In the genomic region with DNA sequence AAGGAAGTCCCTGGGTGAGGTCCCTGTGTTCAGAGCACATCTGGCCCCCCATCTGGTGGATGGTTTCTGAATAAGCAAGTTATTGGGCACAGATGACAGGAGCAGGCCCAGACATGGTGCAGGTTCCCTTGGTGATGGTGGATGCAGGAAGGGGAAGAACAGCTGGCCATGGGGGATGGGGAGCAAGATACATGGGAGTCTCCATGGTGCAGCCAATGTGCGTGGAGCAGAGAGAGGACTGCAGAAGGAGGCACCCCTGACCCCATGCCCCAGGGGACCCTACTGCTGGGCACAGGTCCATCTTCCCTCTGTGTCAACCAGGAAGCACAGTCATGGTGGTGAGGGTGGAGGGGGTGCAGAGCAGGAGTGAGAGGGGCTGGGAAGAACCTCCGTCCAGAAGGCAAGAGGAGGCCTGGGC, we compare ENCODE assay signal across 10 cellular contexts. TPM values are rescaled to one million over a fixed set of nuclear protein-coding genes. Genes with fewer than 3 reads are reported as not detected.
DNase-seq lines count a peak whose midpoint lies in the region; ATAC-seq and TF ChIP-seq lines count a peak whose summit lies in the region.
"Had no signal": no experiment of that assay in that cellular context is flagged by ENCODE, and none has a peak within 500 bp of the region (broad histone marks: within the 10 kb centered on the region; RNA-seq: fewer than 3 reads in every experiment).

No MANE protein-coding gene starts in this region.

- no peaks in the 10 kb centered on the region for H3K79me2 ChIP-seq in trophoblast cell (ENCODE audit: control insufficient read depth, insufficient read depth, low read length, poor library complexity)

- H3K27ac ChIP-seq in coronary artery (peak overlapping the region; percentile 69 to 82), trophoblast cell (ENCODE audit: low read depth, low read length) (no peak overlapping the region)
- H3K27ac ChIP-seq: uterus had no signal

- H2BK5ac ChIP-seq in trophoblast cell (ENCODE audit: low read depth, low read length, poor library complexity) = no peak overlapping the region

- ATAC-seq in GM21447 (IDR thresholded peaks at IDR 0.05; ENCODE audit: unreplicated experiment) = no peak
- ATAC-seq: activated T-cell treated with anti-CD3 and anti-CD28 coated beads, Interleukin-2, amount 50 U/mL, for 4 hours had no signal

- no peak for TF ChIP-seq CTCF in coronary artery (IDR thresholded peaks at IDR 0.05)

- H3K18ac ChIP-seq in trophoblast cell (ENCODE audit: low read length) = no peak overlapping the region

- peaks cover 0 to 4% of the 10 kb centered on the region in 2 experiments for H3K4me1 ChIP-seq in trophoblast cell (ENCODE audit: control insufficient read depth in 1 of 2, insufficient read depth in 2 of 2, low read length in 2 of 2)

- no peak overlapping the region for H3K9ac ChIP-seq in trophoblast cell (ENCODE audit: low read length)

- H4K12ac ChIP-seq in trophoblast cell (ENCODE audit: low read depth, low read length) = no peak overlapping the region

- no peak overlapping the region for H4K91ac ChIP-seq in trophoblast cell (ENCODE audit: low read depth, low read length)

- H2AK5ac ChIP-seq in trophoblast cell (ENCODE audit: low read length) = no peak overlapping the region

- H3K27me3 ChIP-seq in trophoblast cell (ENCODE audit: insufficient read depth, low read length) = no peaks in the 10 kb centered on the region
- H3K27me3 ChIP-seq: uterus had no signal

- H3K23ac ChIP-seq in trophoblast cell (ENCODE audit: low read length) = no peak overlapping the region

- no peak overlapping the region for H2AFZ ChIP-seq in trophoblast cell (ENCODE audit: insufficient read depth, low read length, poor library complexity)

- no peak overlapping the region for H2BK120ac ChIP-seq in trophoblast cell (ENCODE audit: insufficient read depth, low read length, poor library complexity)

- no peaks in the 10 kb centered on the region for H3K9me3 ChIP-seq in trophoblast cell (ENCODE audit: insufficient read depth, low read depth, low read length)
- H3K9me3 ChIP-seq: uterus had no signal

- H3K14ac ChIP-seq in trophoblast cell (ENCODE audit: low read length) = no peak overlapping the region

- H3K4me3 ChIP-seq in coronary artery (no peak overlapping the region), trophoblast cell (ENCODE audit: low read depth, low read length) (peak overlapping the region; percentile 50)
- H3K4me3 ChIP-seq: uterus had no signal

- H3K4ac ChIP-seq in trophoblast cell (ENCODE audit: low read depth, low read length) = no peak overlapping the region

- no peak overlapping the region for H4K8ac ChIP-seq in trophoblast cell (ENCODE audit: low read depth, low read length)

- H3K36me3 ChIP-seq in trophoblast cell (ENCODE audit: control insufficient read depth in 1 of 2, insufficient read depth in 2 of 2, low read length in 2 of 2) = peaks cover 3 to 17% of the 10 kb centered on the region in 2 experiments
- H3K36me3 ChIP-seq: uterus had no signal

- no CpG with 5 or more reads among the region's 2 CpGs for WGBS in trophoblast cell (ENCODE audit: extremely low coverage, insufficient coverage, insufficient read length)

- no peaks in the 10 kb centered on the region for H3K79me1 ChIP-seq in trophoblast cell (ENCODE audit: low read length)

- DNase-seq in NCI-H2081 (lab: John Stamatoyannopoulos, UW) (peak; percentile 9 to 38), NCI-H2081 treated with DMSO at 0.1 percent for 48 hours (lab: John Stamatoyannopoulos, UW) (no peak), NCI-H2171 (lab: John Stamatoyannopoulos, UW) (peak; percentile 96), coronary artery (ENCODE audit: low spot score) (no peak), trophoblast cell (no peak), glomerular visceral epithelial cell (ENCODE audit: extremely low spot score) (no peak)
- no peak for DNase-seq in activated CD4-positive, alpha-beta T cell treated with anti-CD3 and anti-CD28 coated beads, Interleukin-2, amount 50 U/mL, for 1 hour
- DNase-seq: activated T-cell treated with anti-CD3 and anti-CD28 coated beads, Interleukin-2, amount 50 U/mL, for 4 hours had no signal

- H2BK12ac ChIP-seq in trophoblast cell (ENCODE audit: low read length) = no peak overlapping the region

- H3K4me2 ChIP-seq in trophoblast cell (ENCODE audit: low read length) = no peak overlapping the region

RNA-seq across cellular contexts. Expression of a gene that starts 43.8 kb away (rescaled TPM):
- polyA plus RNA-seq in trophoblast cell (2013) = 20.3 and 20.9 TPM in 2 replicates

Comparison
In these comparisons a context has a peak if more than half of its experiments do, and no peak if none do; other contexts are left out.
1. DNase-seq: peak in NCI-H2081 (2 of 2) and NCI-H2171 (single experiment); none in NCI-H2081 treated with DMSO at 0.1 percent for 48 hours (single experiment), coronary artery (single experiment), trophoblast cell (0 of 2), glomerular visceral epithelial cell (single experiment) and activated CD4-positive, alpha-beta T cell treated with anti-CD3 and anti-CD28 coated beads, Interleukin-2, amount 50 U/mL, for 1 hour (single experiment).